ENCODE assay signal across 18 cellular contexts in the genomic region with DNA sequence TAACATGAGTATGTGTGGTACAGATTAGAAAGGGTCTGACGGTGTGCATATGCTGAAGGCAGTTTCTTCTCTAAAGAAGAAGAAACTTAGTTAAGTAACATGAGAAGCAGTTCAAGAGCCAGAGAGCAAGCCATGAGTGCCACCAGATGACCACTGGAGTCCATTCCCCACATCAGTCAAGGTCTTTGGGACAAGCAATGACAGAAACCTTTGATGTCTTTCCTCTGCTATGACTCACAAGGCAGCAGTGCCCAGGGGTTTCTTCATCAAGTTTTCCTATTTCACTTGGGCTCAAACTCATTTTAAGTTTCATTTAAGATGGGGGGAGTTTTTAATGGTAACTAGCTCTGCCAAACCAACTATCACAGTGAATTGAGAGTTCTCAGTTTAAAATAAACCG.
"Had no signal": no experiment of that assay in that cellular context is flagged by ENCODE, and none has a peak within 500 bp of the region (broad histone marks: within the 10 kb centered on the region; RNA-seq: fewer than 3 reads in every experiment).

No MANE protein-coding gene starts in this region.

- H3K27me3 ChIP-seq: colonic mucosa, foreskin keratinocyte, neural progenitor cell, ovary, right atrium auricular region had no signal

- H3K36me3 ChIP-seq: colonic mucosa, neural progenitor cell, ovary, right atrium auricular region had no signal

- H3K4me2 ChIP-seq: neural progenitor cell had no signal

- H3K4me1 ChIP-seq: colonic mucosa, foreskin keratinocyte, neural progenitor cell, right atrium auricular region had no signal

- H3K27ac ChIP-seq: colonic mucosa, dorsolateral prefrontal cortex, foreskin keratinocyte, neural progenitor cell, ovary, right atrium auricular region had no signal

- H3K9ac ChIP-seq: neural progenitor cell had no signal

- H3K9me3 ChIP-seq: colonic mucosa, ovary, right atrium auricular region had no signal

- ATAC-seq: esophagus mucosa; foreskin keratinocyte; left colon; left ventricle myocardium superior; natural killer cell treated with Interleukin-12 subunit alpha and Interleukin-12 subunit beta and Interleukin-15 and Interleukin-18, amount 100 ng/mL, for 72 hours had no signal

- DNase-seq: colonic mucosa; dorsolateral prefrontal cortex; effector CD8-positive, alpha-beta T cell; foreskin keratinocyte; left colon; left ventricle myocardium superior; mesenchymal stem cell; midbrain; nucleus accumbens; ovary; small intestine; stimulated activated CD4-positive, alpha-beta T cell treated with anti-CD3 and anti-CD28 coated beads, Interleukin-2, amount 100 ng/mL, for 48 hours; stimulated activated naive CD4-positive, alpha-beta T cell treated with Interleukin-2 at 50 U/mL for 16 hours had no signal

- H2AFZ ChIP-seq: neural progenitor cell had no signal

- H3K4me3 ChIP-seq: colonic mucosa, dorsolateral prefrontal cortex, lung, neural progenitor cell, ovary, right atrium auricular region had no signal
